In the genomic region with DNA sequence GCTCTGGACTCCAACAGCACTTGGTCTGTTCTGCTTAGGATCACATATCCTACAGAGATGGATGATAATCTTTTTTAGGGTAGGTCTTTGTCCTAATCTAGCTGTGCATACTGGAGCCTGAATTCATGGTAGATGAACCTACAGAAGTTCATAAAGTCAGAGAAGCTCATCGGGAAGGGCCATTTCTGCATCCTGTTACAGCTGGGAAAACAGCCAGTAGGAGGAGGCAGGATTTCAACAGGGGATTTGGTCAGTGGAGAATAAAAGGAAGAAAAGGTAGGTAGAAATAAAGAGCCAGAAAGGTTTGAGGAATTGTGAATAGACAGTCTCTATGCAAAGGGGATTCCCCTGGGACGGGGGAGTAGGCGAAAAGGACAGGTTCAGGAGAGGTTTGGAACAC, we compare ENCODE assay signal across 13 cellular contexts.
DNase-seq lines count a peak whose midpoint lies in the region; ATAC-seq and TF ChIP-seq lines count a peak whose summit lies in the region.
"Had no signal": no experiment of that assay in that cellular context is flagged by ENCODE, and none has a peak within 500 bp of the region (broad histone marks: within the 10 kb centered on the region; RNA-seq: fewer than 3 reads in every experiment).

No MANE protein-coding gene starts in this region.

- CTCF ChIA-PET in WTC11 (lab: Charles Lee), result interaction anchor here (0.9 to 1.5 kb wide), 2 partner anchors 19 to 50 kb away, joined by 3 read pairs; no protein-coding TSS in a partner anchor

- in situ Hi-C loops in G401 (cut with HindIII; ENCODE audit: low sequenced_read_pairs) (no loop called here), KBM-7 (cut with MboI; ENCODE audit: low pct_unique_long_range_greater_than_20kb, low sequenced_read_pairs) (no loop called here)

- H3K4me1 Mint-ChIP-seq in WTC11, result peaks cover 5% of the 10 kb centered on the region
- peaks cover 83% of the 10 kb centered on the region for H3K4me1 Mint-ChIP-seq in osteocyte (ENCODE audit: unreplicated experiment)

- H3K27ac Mint-ChIP-seq in WTC11 (no peak overlapping the region; the same call in 1 of the 2 replicates), osteocyte (ENCODE audit: unreplicated experiment) (peak overlapping the region; percentile 3)

- H3K4me3 Mint-ChIP-seq in WTC11 (no peak overlapping the region), osteocyte (ENCODE audit: unreplicated experiment) (no peak overlapping the region)

- no peaks in the 10 kb centered on the region for H3K9me3 Mint-ChIP-seq in WTC11
- no peaks in the 10 kb centered on the region for H3K9me3 Mint-ChIP-seq in osteocyte (ENCODE audit: unreplicated experiment)

- DNase-seq in G401 (ENCODE audit: low spot score), result peak; percentile 63
- DNase-seq in WTC11 (ENCODE audit: low spot score), result no peak
- no peak for DNase-seq in fibroblast of pulmonary artery (ENCODE audit: low read depth)
- DNase-seq in osteocyte (ENCODE audit: extremely low spot score, unreplicated experiment), result no peak
- no peak for DNase-seq in T-helper 2 cell
- DNase-seq in KBM-7, result no peak
- DNase-seq in EL, result no peak
- DNase-seq: H7, NCI-H1092, NCI-H1694, NCI-H345 had no signal

- POLR2A ChIA-PET in WTC11 (lab: Charles Lee), result no interaction called here

- ATAC-seq in WTC11, result peak; percentile 39

- TF ChIP-seq CTCF in WTC11 (IDR thresholded peaks at IDR 0.05) (no peak), fibroblast of pulmonary artery (IDR thresholded peaks at IDR 0.05; ENCODE audit: low read length, missing control alignments) (peak; percentile 18), osteocyte (IDR thresholded peaks at IDR 0.05) (no peak)

- H3K27me3 Mint-ChIP-seq in WTC11 (ENCODE audit: low read depth), result no peaks in the 10 kb centered on the region
- no peaks in the 10 kb centered on the region for H3K27me3 Mint-ChIP-seq in osteocyte (ENCODE audit: unreplicated experiment)

- no peaks in the 10 kb centered on the region for H3K36me3 Mint-ChIP-seq in WTC11
- H3K36me3 Mint-ChIP-seq in osteocyte (ENCODE audit: unreplicated experiment), result no peaks in the 10 kb centered on the region

- no peak overlapping the region for H3K4me3 ChIP-seq in fibroblast of pulmonary artery (replicated peaks; ENCODE audit: low read depth, low read length)
- H3K4me3 ChIP-seq: BLaER1, GM12878 had no signal

TF ChIP-seq in WTC11, 78 proteins besides CTCF, POLR2A, EP300 and RAD21:
- no peak for TF ChIP-seq KAT7 (CRISPR knock-in tag; IDR thresholded peaks at IDR 0.05; ENCODE audit: borderline replicate concordance)
- no peak for TF ChIP-seq NR3C1 (CRISPR knock-in tag; conservative IDR thresholded peaks at IDR 0.05; ENCODE audit: low read depth)
- TF ChIP-seq, protein P1, sequence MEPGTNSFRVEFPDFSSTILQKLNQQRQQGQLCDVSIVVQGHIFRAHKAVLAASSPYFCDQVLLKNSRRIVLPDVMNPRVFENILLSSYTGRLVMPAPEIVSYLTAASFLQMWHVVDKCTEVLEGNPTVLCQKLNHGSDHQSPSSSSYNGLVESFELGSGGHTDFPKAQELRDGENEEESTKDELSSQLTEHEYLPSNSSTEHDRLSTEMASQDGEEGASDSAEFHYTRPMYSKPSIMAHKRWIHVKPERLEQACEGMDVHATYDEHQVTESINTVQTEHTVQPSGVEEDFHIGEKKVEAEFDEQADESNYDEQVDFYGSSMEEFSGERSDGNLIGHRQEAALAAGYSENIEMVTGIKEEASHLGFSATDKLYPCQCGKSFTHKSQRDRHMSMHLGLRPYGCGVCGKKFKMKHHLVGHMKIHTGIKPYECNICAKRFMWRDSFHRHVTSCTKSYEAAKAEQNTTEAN (CRISPR knock-in tag; IDR thresholded peaks at IDR 0.05), result no peak
- no peak for TF ChIP-seq GTF2I (CRISPR knock-in tag; conservative IDR thresholded peaks at IDR 0.05)
- no peak for TF ChIP-seq NR2C2 (CRISPR knock-in tag; IDR thresholded peaks at IDR 0.05)
- TF ChIP-seq FOXK1 (CRISPR knock-in tag; IDR thresholded peaks at IDR 0.05), result no peak
- TF ChIP-seq, protein P2, sequence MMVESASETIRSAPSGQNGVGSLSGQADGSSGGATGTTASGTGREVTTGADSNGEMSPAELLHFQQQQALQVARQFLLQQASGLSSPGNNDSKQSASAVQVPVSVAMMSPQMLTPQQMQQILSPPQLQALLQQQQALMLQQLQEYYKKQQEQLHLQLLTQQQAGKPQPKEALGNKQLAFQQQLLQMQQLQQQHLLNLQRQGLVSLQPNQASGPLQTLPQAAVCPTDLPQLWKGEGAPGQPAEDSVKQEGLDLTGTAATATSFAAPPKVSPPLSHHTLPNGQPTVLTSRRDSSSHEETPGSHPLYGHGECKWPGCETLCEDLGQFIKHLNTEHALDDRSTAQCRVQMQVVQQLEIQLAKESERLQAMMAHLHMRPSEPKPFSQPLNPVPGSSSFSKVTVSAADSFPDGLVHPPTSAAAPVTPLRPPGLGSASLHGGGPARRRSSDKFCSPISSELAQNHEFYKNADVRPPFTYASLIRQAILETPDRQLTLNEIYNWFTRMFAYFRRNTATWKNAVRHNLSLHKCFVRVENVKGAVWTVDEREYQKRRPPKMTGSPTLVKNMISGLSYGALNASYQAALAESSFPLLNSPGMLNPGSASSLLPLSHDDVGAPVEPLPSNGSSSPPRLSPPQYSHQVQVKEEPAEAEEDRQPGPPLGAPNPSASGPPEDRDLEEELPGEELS (CRISPR knock-in tag; IDR thresholded peaks at IDR 0.05), result no peak
TF ChIP-seq in WTC11: peak in this region for 0.
